In the genomic region with DNA sequence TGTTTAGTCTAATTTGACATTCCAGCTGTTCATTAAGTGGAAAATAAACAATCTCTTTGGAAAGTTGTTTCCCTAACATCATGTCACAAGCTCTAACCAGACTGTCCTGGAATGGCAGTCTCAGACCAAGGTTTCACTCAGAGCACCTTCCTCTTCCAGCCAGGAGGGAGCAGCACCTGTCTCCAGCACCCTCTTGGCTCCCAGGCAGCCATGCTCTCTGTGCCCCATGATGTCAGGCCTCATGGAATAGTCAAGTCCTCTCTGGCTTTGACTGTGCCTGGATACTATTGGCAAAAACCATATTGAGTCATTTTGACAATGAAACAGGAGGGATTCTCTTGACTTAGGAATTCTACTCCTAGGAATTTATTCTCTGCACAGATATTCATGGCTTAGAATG, we compare ENCODE assay signal across 9 cellular contexts.
DNase-seq lines count a peak whose midpoint lies in the region; ATAC-seq and TF ChIP-seq lines count a peak whose summit lies in the region.
"Had no signal": no experiment of that assay in that cellular context is flagged by ENCODE, and none has a peak within 500 bp of the region (broad histone marks: within the 10 kb centered on the region; RNA-seq: fewer than 3 reads in every experiment).

No MANE protein-coding gene starts in this region.

- POLR2A ChIA-PET in GM10248 (lab: Yijun Ruan, JAX), result no interaction called here

- H3K27ac ChIP-seq in WERI-Rb-1, result no peak overlapping the region
- H3K27ac ChIP-seq in lower lobe of right lung, result no peak overlapping the region

- H3K4me1 ChIP-seq in lower lobe of right lung, result no peaks in the 10 kb centered on the region

- H3K27me3 ChIP-seq in WERI-Rb-1 (ENCODE audit: insufficient read depth, low read depth, severe bottlenecking), result peaks cover 95% of the 10 kb centered on the region
- H3K27me3 ChIP-seq in lower lobe of right lung (ENCODE audit: low read depth), result no peaks in the 10 kb centered on the region
- H3K27me3 ChIP-seq: dorsolateral prefrontal cortex had no signal

- DNase-seq in GM10248 (ENCODE audit: extremely low spot score) (peak; percentile 13), WERI-Rb-1 (peak; percentile 66), lower lobe of right lung (no peak), glomerular visceral epithelial cell (ENCODE audit: extremely low spot score) (no peak)
- DNase-seq in activated effector memory CD4-positive, alpha-beta T cell treated with anti-CD3 and anti-CD28 coated beads, Interleukin-2, amount 50 U/mL, for 16 hours, result no peak

- ATAC-seq in HG03342 (IDR thresholded peaks at IDR 0.05; ENCODE audit: unreplicated experiment) (peak; percentile 70), lower lobe of right lung (peak; percentile 73 to 78), GM19397 (IDR thresholded peaks at IDR 0.05; ENCODE audit: unreplicated experiment) (no peak), GM21528 (IDR thresholded peaks at IDR 0.05; ENCODE audit: low FRiP score, unreplicated experiment) (no peak)

- H3K4me3 ChIP-seq in WERI-Rb-1 (ENCODE audit: low read depth, low read length) (no peak overlapping the region), lower lobe of right lung (no peak overlapping the region)
- H3K4me3 ChIP-seq: dorsolateral prefrontal cortex had no signal

- CTCF ChIA-PET in GM10248 (lab: Yijun Ruan, JAX), result interaction anchor here (1.5 kb wide), 1 partner anchor 803 kb away, joined by 5 read pairs; no protein-coding TSS in a partner anchor

- peak; percentile 24 for TF ChIP-seq CTCF in GM10248 (IDR thresholded peaks at IDR 0.05; ENCODE audit: control extremely low read depth, extremely low read depth, low read depth, missing control alignments)
- peak; percentile 92 for TF ChIP-seq CTCF in WERI-Rb-1 (IDR thresholded peaks at IDR 0.05; ENCODE audit: low read depth, low read length)
- peak; percentile 33 for TF ChIP-seq CTCF in lower lobe of right lung (IDR thresholded peaks at IDR 0.05)

- intact Hi-C loops in lower lobe of right lung (cut with DNase I), result no loop called here

- H3K9me3 ChIP-seq in WERI-Rb-1 (ENCODE audit: severe bottlenecking) (no peaks in the 10 kb centered on the region), lower lobe of right lung (no peaks in the 10 kb centered on the region)

- H3K36me3 ChIP-seq in WERI-Rb-1, result no peaks in the 10 kb centered on the region
- H3K36me3 ChIP-seq in lower lobe of right lung, result no peaks in the 10 kb centered on the region

Comparison
In these comparisons a context has a peak if more than half of its experiments do, and no peak if none do; other contexts are left out.
1. DNase-seq: peak in GM10248 (single experiment) and WERI-Rb-1 (single experiment); none in lower lobe of right lung (single experiment), glomerular visceral epithelial cell (single experiment) and activated effector memory CD4-positive, alpha-beta T cell treated with anti-CD3 and anti-CD28 coated beads, Interleukin-2, amount 50 U/mL, for 16 hours (single experiment).
2. CTCF ChIP-seq: peak in every context shown above with its lines; median percentile 92 in WERI-Rb-1; 33 in lower lobe of right lung; 24 in GM10248.
3. ATAC-seq: peak in HG03342 (single experiment) and lower lobe of right lung (2 of 2); none in GM19397 (single experiment) and GM21528 (single experiment).